ENCODE assay signal across 14 cellular contexts in genomic region chr10:60594476-60595051, GRCh38.
DNase-seq lines count a peak whose midpoint lies in the region; ATAC-seq and TF ChIP-seq lines count a peak whose summit lies in the region.
"Had no signal": no experiment of that assay in that cellular context is flagged by ENCODE, and none has a peak within 500 bp of the region (broad histone marks: within the 10 kb centered on the region; RNA-seq: fewer than 3 reads in every experiment).

No MANE protein-coding gene starts in this region.

- peaks cover 2% of the 10 kb centered on the region for H3K9me3 Mint-ChIP-seq in activated CD4-positive, alpha-beta T cell treated with anti-CD3 and anti-CD28 coated beads, Interleukin-2, amount 10 ng/mL, durations not matched to agents 7 days and 5 days
- H3K9me3 Mint-ChIP-seq: natural killer cell; stimulated activated naive B cell treated with anti-CD40 and anti-IgM and Interleukin-4, amounts not matched to agents 10 μg/mL and 1 μg/mL and 100 μg/mL, for 72 hours; T-helper 1 cell treated with Interleukin-12 subunit alpha and Interleukin-12 subunit beta and Interleukin-4 antibody, amounts not matched to agents 30 μg/mL and 1 μg/mL, for 36 hours had no signal

- POLR2A ChIA-PET in activated CD4-positive, alpha-beta T cell treated with anti-CD3 and anti-CD28 coated beads, Interleukin-2, amount 10 ng/mL, durations not matched to agents 7 days and 5 days (lab: Charles Lee), result no interaction called here

- H3K9me3 ChIP-seq in left lung, result no peaks in the 10 kb centered on the region

- no peak overlapping the region for H3K27ac ChIP-seq in left lung
- H3K27ac ChIP-seq: HL-60 had no signal

- H3K4me3 Mint-ChIP-seq in activated CD4-positive, alpha-beta T cell treated with anti-CD3 and anti-CD28 coated beads, Interleukin-2, amount 10 ng/mL, durations not matched to agents 7 days and 5 days, result no peak overlapping the region
- H3K4me3 Mint-ChIP-seq: natural killer cell; stimulated activated naive B cell treated with anti-CD40 and anti-IgM and Interleukin-4, amounts not matched to agents 10 μg/mL and 1 μg/mL and 100 μg/mL, for 72 hours; T-helper 1 cell treated with Interleukin-12 subunit alpha and Interleukin-12 subunit beta and Interleukin-4 antibody, amounts not matched to agents 30 μg/mL and 1 μg/mL, for 36 hours had no signal

- intact Hi-C loops in left lung (cut with DNase I), result no loop called here

- H3K4me1 Mint-ChIP-seq in activated CD4-positive, alpha-beta T cell treated with anti-CD3 and anti-CD28 coated beads, Interleukin-2, amount 10 ng/mL, durations not matched to agents 7 days and 5 days, result peaks cover 20% of the 10 kb centered on the region
- H3K4me1 Mint-ChIP-seq: natural killer cell; stimulated activated naive B cell treated with anti-CD40 and anti-IgM and Interleukin-4, amounts not matched to agents 10 μg/mL and 1 μg/mL and 100 μg/mL, for 72 hours had no signal

- CTCF ChIA-PET in activated CD4-positive, alpha-beta T cell treated with anti-CD3 and anti-CD28 coated beads, Interleukin-2, amount 10 ng/mL, durations not matched to agents 7 days and 5 days (lab: Charles Lee), result interaction anchor here (0.5 to 1.4 kb wide), 4 partner anchors 10 to 1591 kb away, joined by 3 to 4 read pairs (median 3); no protein-coding TSS in a partner anchor

- H3K27me3 Mint-ChIP-seq in activated CD4-positive, alpha-beta T cell treated with anti-CD3 and anti-CD28 coated beads, Interleukin-2, amount 10 ng/mL, durations not matched to agents 7 days and 5 days, result no peaks in the 10 kb centered on the region
- H3K27me3 Mint-ChIP-seq: stimulated activated naive B cell treated with anti-CD40 and anti-IgM and Interleukin-4, amounts not matched to agents 10 μg/mL and 1 μg/mL and 100 μg/mL, for 72 hours had no signal

- H3K27ac Mint-ChIP-seq in activated CD4-positive, alpha-beta T cell treated with anti-CD3 and anti-CD28 coated beads, Interleukin-2, amount 10 ng/mL, durations not matched to agents 7 days and 5 days, result no peak overlapping the region
- H3K27ac Mint-ChIP-seq: natural killer cell; stimulated activated naive B cell treated with anti-CD40 and anti-IgM and Interleukin-4, amounts not matched to agents 10 μg/mL and 1 μg/mL and 100 μg/mL, for 72 hours; T-helper 1 cell treated with Interleukin-12 subunit alpha and Interleukin-12 subunit beta and Interleukin-4 antibody, amounts not matched to agents 30 μg/mL and 1 μg/mL, for 36 hours had no signal

- H3K4me1 ChIP-seq in left lung, result no peaks in the 10 kb centered on the region

- H3K36me3 Mint-ChIP-seq in activated CD4-positive, alpha-beta T cell treated with anti-CD3 and anti-CD28 coated beads, Interleukin-2, amount 10 ng/mL, durations not matched to agents 7 days and 5 days (ENCODE audit: low read depth), result peaks cover 13% of the 10 kb centered on the region
- H3K36me3 Mint-ChIP-seq: natural killer cell; stimulated activated naive B cell treated with anti-CD40 and anti-IgM and Interleukin-4, amounts not matched to agents 10 μg/mL and 1 μg/mL and 100 μg/mL, for 72 hours had no signal

- H3K4me3 ChIP-seq in astrocyte of the spinal cord (ENCODE audit: low read depth, low read length) (no peak overlapping the region), left lung (no peak overlapping the region)

- TF ChIP-seq CTCF in astrocyte of the spinal cord (IDR thresholded peaks at IDR 0.05; ENCODE audit: low read depth, low read length) (peak; percentile 24), left lung (IDR thresholded peaks at IDR 0.05) (no peak)

- peak; percentile 17 for DNase-seq in DMS53 (lab: John Stamatoyannopoulos, UW)
- no peak for DNase-seq in DMS53 treated with DMSO at 0.1 percent for 48 hours (lab: John Stamatoyannopoulos, UW; ENCODE audit: unreplicated experiment)
- DNase-seq in astrocyte of the spinal cord (ENCODE audit: low read depth, low spot score), result peak; percentile 24
- DNase-seq in left lung, result no peak
- no peak for DNase-seq in activated CD4-positive, alpha-beta T cell treated with anti-CD3 and anti-CD28 coated beads, Interleukin-2, amount 10 ng/mL, durations not matched to agents 7 days and 5 days
- DNase-seq in NCI-H1694 (lab: John Stamatoyannopoulos, UW), result no peak
- DNase-seq: islet precursor cell; natural killer cell; NCI-H1436; stimulated activated naive B cell treated with anti-CD40 and anti-IgM and Interleukin-4, amounts not matched to agents 10 μg/mL and 1 μg/mL and 100 μg/mL, for 72 hours had no signal

- ATAC-seq in HG02885 (IDR thresholded peaks at IDR 0.05; ENCODE audit: poor library complexity, unreplicated experiment), result peak; percentile 73
- peak; percentile 37 for ATAC-seq in left lung
- ATAC-seq in HG03378 (IDR thresholded peaks at IDR 0.05; ENCODE audit: unreplicated experiment), result no peak
- ATAC-seq: natural killer cell had no signal

- in situ Hi-C loops in astrocyte of the spinal cord (cut with HindIII; ENCODE audit: low sequenced_read_pairs), result no loop called here

- H3K36me3 ChIP-seq in left lung, result no peaks in the 10 kb centered on the region

- H3K27me3 ChIP-seq in left lung, result no peaks in the 10 kb centered on the region

Comparison
In these comparisons a context has a peak if more than half of its experiments do, and no peak if none do; other contexts are left out.
1. DNase-seq: peak in DMS53 (single experiment) and astrocyte of the spinal cord (single experiment); none in DMS53 treated with DMSO at 0.1 percent for 48 hours (single experiment), left lung (0 of 2), activated CD4-positive, alpha-beta T cell treated with anti-CD3 and anti-CD28 coated beads, Interleukin-2, amount 10 ng/mL, durations not matched to agents 7 days and 5 days (single experiment) and NCI-H1694 (single experiment).